1 cellular context compared by ENCODE assay signal in genomic region chr22:37502342-37503182, GRCh38.
TF ChIP-seq lines count a peak whose summit lies in the region.

No MANE protein-coding gene starts in this region.

TF ChIP-seq in GM23338, 12 proteins besides CTCF, POLR2A, EP300 and RAD21 (continued from another document):
- TF ChIP-seq, protein P1, sequence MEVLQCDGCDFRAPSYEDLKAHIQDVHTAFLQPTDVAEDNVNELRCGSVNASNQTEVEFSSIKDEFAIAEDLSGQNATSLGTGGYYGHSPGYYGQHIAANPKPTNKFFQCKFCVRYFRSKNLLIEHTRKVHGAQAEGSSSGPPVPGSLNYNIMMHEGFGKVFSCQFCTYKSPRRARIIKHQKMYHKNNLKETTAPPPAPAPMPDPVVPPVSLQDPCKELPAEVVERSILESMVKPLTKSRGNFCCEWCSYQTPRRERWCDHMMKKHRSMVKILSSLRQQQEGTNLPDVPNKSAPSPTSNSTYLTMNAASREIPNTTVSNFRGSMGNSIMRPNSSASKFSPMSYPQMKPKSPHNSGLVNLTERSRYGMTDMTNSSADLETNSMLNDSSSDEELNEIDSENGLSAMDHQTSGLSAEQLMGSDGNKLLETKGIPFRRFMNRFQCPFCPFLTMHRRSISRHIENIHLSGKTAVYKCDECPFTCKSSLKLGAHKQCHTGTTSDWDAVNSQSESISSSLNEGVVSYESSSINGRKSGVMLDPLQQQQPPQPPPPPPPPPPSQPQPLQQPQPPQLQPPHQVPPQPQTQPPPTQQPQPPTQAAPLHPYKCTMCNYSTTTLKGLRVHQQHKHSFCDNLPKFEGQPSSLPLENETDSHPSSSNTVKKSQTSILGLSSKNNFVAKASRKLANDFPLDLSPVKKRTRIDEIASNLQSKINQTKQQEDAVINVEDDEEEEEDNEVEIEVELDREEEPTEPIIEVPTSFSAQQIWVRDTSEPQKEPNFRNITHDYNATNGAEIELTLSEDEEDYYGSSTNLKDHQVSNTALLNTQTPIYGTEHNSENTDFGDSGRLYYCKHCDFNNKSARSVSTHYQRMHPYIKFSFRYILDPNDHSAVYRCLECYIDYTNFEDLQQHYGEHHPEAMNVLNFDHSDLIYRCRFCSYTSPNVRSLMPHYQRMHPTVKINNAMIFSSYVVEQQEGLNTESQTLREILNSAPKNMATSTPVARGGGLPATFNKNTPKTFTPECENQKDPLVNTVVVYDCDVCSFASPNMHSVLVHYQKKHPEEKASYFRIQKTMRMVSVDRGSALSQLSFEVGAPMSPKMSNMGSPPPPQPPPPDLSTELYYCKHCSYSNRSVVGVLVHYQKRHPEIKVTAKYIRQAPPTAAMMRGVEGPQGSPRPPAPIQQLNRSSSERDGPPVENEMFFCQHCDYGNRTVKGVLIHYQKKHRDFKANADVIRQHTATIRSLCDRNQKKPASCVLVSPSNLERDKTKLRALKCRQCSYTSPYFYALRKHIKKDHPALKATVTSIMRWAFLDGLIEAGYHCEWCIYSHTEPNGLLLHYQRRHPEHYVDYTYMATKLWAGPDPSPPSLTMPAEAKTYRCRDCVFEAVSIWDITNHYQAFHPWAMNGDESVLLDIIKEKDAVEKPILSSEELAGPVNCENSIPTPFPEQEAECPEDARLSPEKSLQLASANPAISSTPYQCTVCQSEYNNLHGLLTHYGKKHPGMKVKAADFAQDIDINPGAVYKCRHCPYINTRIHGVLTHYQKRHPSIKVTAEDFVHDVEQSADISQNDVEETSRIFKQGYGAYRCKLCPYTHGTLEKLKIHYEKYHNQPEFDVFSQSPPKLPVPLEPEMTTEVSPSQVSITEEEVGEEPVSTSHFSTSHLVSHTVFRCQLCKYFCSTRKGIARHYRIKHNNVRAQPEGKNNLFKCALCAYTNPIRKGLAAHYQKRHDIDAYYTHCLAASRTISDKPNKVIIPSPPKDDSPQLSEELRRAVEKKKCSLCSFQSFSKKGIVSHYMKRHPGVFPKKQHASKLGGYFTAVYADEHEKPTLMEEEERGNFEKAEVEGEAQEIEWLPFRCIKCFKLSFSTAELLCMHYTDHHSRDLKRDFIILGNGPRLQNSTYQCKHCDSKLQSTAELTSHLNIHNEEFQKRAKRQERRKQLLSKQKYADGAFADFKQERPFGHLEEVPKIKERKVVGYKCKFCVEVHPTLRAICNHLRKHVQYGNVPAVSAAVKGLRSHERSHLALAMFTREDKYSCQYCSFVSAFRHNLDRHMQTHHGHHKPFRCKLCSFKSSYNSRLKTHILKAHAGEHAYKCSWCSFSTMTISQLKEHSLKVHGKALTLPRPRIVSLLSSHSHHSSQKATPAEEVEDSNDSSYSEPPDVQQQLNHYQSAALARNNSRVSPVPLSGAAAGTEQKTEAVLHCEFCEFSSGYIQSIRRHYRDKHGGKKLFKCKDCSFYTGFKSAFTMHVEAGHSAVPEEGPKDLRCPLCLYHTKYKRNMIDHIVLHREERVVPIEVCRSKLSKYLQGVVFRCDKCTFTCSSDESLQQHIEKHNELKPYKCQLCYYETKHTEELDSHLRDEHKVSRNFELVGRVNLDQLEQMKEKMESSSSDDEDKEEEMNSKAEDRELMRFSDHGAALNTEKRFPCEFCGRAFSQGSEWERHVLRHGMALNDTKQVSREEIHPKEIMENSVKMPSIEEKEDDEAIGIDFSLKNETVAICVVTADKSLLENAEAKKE (CRISPR knock-in tag; IDR thresholded peaks at IDR 0.05) = no peak
- TF ChIP-seq JUNB (IDR thresholded peaks at IDR 0.05; ENCODE audit: unreplicated experiment) (no peak), NANOG (IDR thresholded peaks at IDR 0.05; ENCODE audit: borderline replicate concordance) (no peak)
